Comparison of ENCODE assay signal across 18 cellular contexts in the genomic region with DNA sequence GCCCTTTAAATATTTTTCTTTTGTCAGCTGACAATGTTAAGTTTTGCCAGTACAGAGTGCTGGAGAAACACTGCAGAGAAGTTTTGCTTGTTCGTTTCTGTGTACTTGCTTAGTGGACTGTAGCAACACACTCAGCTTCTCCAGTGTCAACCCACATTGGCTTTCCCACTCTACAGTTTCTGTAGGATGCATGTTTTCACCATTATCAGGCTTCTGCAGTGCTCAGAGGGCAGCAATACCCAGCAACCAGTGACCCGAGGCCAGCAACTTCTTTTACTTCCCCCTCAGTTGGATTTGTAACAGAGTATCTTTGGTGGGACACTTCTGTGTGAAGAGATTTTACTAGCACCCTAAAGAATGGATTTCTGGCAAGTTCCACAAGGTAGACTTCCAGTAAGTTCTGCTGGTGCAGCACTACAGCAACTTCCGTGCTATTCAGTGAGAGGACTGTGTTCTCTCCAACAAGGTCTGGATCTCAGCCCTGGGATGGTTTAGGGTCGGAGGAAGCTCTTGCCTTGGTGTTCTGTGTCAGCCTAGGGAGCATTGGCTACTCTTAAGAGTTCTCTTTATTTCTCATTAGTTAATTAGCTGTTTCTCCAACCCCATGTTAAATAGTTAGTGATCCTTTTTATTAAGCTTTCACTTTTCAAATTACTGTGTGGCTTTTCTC.
A peak's percentile ranks its signal among the peaks of the same experiment; 100 is the strongest.
DNase-seq lines count a peak whose midpoint lies in the region; ATAC-seq, FAIRE-seq and TF ChIP-seq lines count a peak whose summit lies in the region.
"Had no signal": no experiment of that assay in that cellular context is flagged by ENCODE, and none has a peak within 500 bp of the region (broad histone marks: within the 10 kb centered on the region; RNA-seq: fewer than 3 reads in every experiment).

No MANE protein-coding gene starts in this region.

- H3K36me3 Mint-ChIP-seq in activated naive CD4-positive, alpha-beta T cell treated with anti-CD3 and anti-CD28 coated beads, Interleukin-2, amount 50 U/mL, for 24 hours, result peaks cover 15% of the 10 kb centered on the region

- in situ Hi-C loops in GM12878 (cut with MboI), result no loop called here

- no peak overlapping the region for H2AFZ ChIP-seq in GM12878 (ENCODE audit: control insufficient read depth, low read depth, low read length)

- no peaks in the 10 kb centered on the region for H3K9me3 Mint-ChIP-seq in activated naive CD4-positive, alpha-beta T cell treated with anti-CD3 and anti-CD28 coated beads, Interleukin-2, amount 50 U/mL, for 24 hours
- H3K9me3 Mint-ChIP-seq: CD4-positive, alpha-beta T cell; immature natural killer cell had no signal

- H3K4me3 ChIP-seq in GM12878 (no peak overlapping the region), thyroid gland (replicated peaks in 1 of 3) (no peak overlapping the region)

- peaks cover 85% of the 10 kb centered on the region for H3K79me2 ChIP-seq in GM12878 (ENCODE audit: control insufficient read depth, insufficient read depth, low read length)

- SMC1A ChIA-PET in GM12878 (lab: Charles Lee; ENCODE audit: uncharacterized antibody, unreplicated experiment), result interaction anchor here (0.7 to 2.4 kb wide), 7 partner anchors 9 to 68 kb away, joined by 3 to 10 read pairs (median 3); no protein-coding TSS in a partner anchor

- TF ChIP-seq CTCF in GM12878 (IDR thresholded peaks at IDR 0.05 in 2 of 3, conservative IDR thresholded peaks at IDR 0.05 in 1 of 3; ENCODE audit: control insufficient read depth in 2 of 3, extremely low read depth in 1 of 3, insufficient read depth in 1 of 3, low read depth in 3 of 3, low read length in 3 of 3) (no peak), thyroid gland (IDR thresholded peaks at IDR 0.05) (no peak)

- CTCF ChIA-PET in GM12878 (lab: Yijun Ruan, JAX), result interaction anchor here (0.6 to 1.8 kb wide), 7 partner anchors 8 to 470 kb away, joined by 3 to 6 read pairs (median 3); no protein-coding TSS in a partner anchor

- H3K27ac ChIP-seq in GM12878 (ENCODE audit: control insufficient read depth, insufficient read depth) (peak overlapping the region; percentile 30), layer of hippocampus (ENCODE audit: low read depth, low read length) (peak overlapping the region; percentile 35), thyroid gland (peak overlapping the region; percentile 33 to 78 (median 73))
- H3K27ac ChIP-seq: 22Rv1, HL-60, WERI-Rb-1 had no signal

- POLR2A ChIA-PET in GM12878 (lab: Charles Lee), result interaction anchor here (0.8 kb wide), 1 partner anchor 11 kb away, joined by 3 read pairs; no protein-coding TSS in a partner anchor

- H4K20me1 ChIP-seq in GM12878 (ENCODE audit: control insufficient read depth, insufficient read depth), result no peaks in the 10 kb centered on the region

- H3K27ac Mint-ChIP-seq in activated naive CD4-positive, alpha-beta T cell treated with anti-CD3 and anti-CD28 coated beads, Interleukin-2, amount 50 U/mL, for 24 hours, result peak overlapping the region; percentile 46
- H3K27ac Mint-ChIP-seq: CD4-positive, alpha-beta T cell; immature natural killer cell had no signal

- 16% methylated on average over 4 of the region's 4 CpGs for WGBS in GM12878 (ENCODE audit: insufficient coverage, insufficient replicate concordance, low lambda C conversion rate, missing lambda C conversion rate)
- WGBS in thyroid gland, 2 donors, result 22 to 26% methylated on average over 4 of the region's 4 CpGs

- intact Hi-C loops in GM12878 (cut with micrococcal nuclease; ENCODE audit: unreplicated experiment), result no loop called here
- intact Hi-C loops in thyroid gland (cut with DNase I), result no loop called here

- peaks cover 80% of the 10 kb centered on the region for H3K4me1 Mint-ChIP-seq in activated naive CD4-positive, alpha-beta T cell treated with anti-CD3 and anti-CD28 coated beads, Interleukin-2, amount 50 U/mL, for 24 hours

- H3K9ac ChIP-seq in GM12878 (ENCODE audit: control insufficient read depth, insufficient read depth, low read length), result peak overlapping the region; percentile 24; the same call in 1 of the 2 replicates

- no peak for FAIRE-seq in GM12878 (lab: Jason Lieb, UNC)

- no peak for DNase-seq in activated naive CD4-positive, alpha-beta T cell treated with anti-CD3 and anti-CD28 coated beads, Interleukin-2, amount 50 U/mL, for 16 hours
- DNase-seq in GM12878 (ENCODE audit: low read depth, low spot score) (no peak), thyroid gland (peak; percentile 11 to 21), NCI-H187 treated with DMSO at 0.1 percent for 48 hours (lab: John Stamatoyannopoulos, UW) (no peak), NCI-H2227 (lab: John Stamatoyannopoulos, UW; ENCODE audit: unreplicated experiment) (no peak)
- DNase-seq: CD4-positive, alpha-beta T cell; immature natural killer cell; NCI-H146; NCI-H510A treated with DMSO at 0.1 percent for 48 hours; posterior cingulate gyrus; stimulated activated CD4-positive, alpha-beta T cell treated with anti-CD3 and anti-CD28 coated beads, Interleukin-12 subunit alpha, Interleukin-12 subunit beta, amount 100 ng/mL, for 4 hours; WERI-Rb-1 had no signal

- ATAC-seq in GM12878 (peak; percentile 53), HG03139 (IDR thresholded peaks at IDR 0.05; ENCODE audit: unreplicated experiment) (no peak)
- ATAC-seq: Panc1 had no signal

- TF ChIP-seq POLR2A in GM12878 (IDR thresholded peaks at IDR 0.05; ENCODE audit: low read depth, low read length) (no peak), thyroid gland (IDR thresholded peaks at IDR 0.05) (no peak)

- TF ChIP-seq EP300 in GM12878 (IDR thresholded peaks at IDR 0.05; ENCODE audit: borderline replicate concordance in 1 of 2, control insufficient read depth in 1 of 2, low read depth in 2 of 2, low read length in 2 of 2), result no peak

- H3K4me2 ChIP-seq in GM12878 (ENCODE audit: control insufficient read depth, insufficient read depth), result peak overlapping the region; percentile 59

- BruUV-seq in GM12878 (replicated peaks; lab: Mats Ljungman, UMichigan), result no TSS peak

- no peaks in the 10 kb centered on the region for H3K36me3 ChIP-seq in GM12878 (ENCODE audit: control insufficient read depth in 2 of 2, insufficient read depth in 2 of 2, low read length in 1 of 2)
- H3K36me3 ChIP-seq in thyroid gland, result no peaks in the 10 kb centered on the region
- H3K36me3 ChIP-seq: WERI-Rb-1 had no signal

- H3K4me3 Mint-ChIP-seq in activated naive CD4-positive, alpha-beta T cell treated with anti-CD3 and anti-CD28 coated beads, Interleukin-2, amount 50 U/mL, for 24 hours, result no peak overlapping the region
- H3K4me3 Mint-ChIP-seq: CD4-positive, alpha-beta T cell; immature natural killer cell had no signal

- H3K9me3 ChIP-seq in GM12878 (replicated peaks; ENCODE audit: control insufficient read depth, insufficient read depth, low read length) (peaks cover 3% of the 10 kb centered on the region; the same call in 1 of the 3 replicates), thyroid gland (no peaks in the 10 kb centered on the region)

- RAD21 ChIA-PET in GM12878 (lab: Charles Lee; ENCODE audit: unreplicated experiment), result interaction anchor here (1.1 to 2.7 kb wide), 4 partner anchors 17 to 194 kb away, joined by 3 to 10 read pairs (median 3); no protein-coding TSS in a partner anchor

- no peak for TF ChIP-seq RAD21 in GM12878 (IDR thresholded peaks at IDR 0.05; ENCODE audit: insufficient read depth, low read depth, low read length)

- H3K27me3 ChIP-seq in GM12878 (replicated peaks in 1 of 2; ENCODE audit: control insufficient read depth in 2 of 2, insufficient read depth in 2 of 2, low read length in 1 of 2), result no peaks in the 10 kb centered on the region
- H3K27me3 ChIP-seq in layer of hippocampus (ENCODE audit: control insufficient read depth, insufficient read depth, low read length), result no peaks in the 10 kb centered on the region
- H3K27me3 ChIP-seq in thyroid gland, result no peaks in the 10 kb centered on the region

- no peaks in the 10 kb centered on the region for H3K27me3 Mint-ChIP-seq in activated naive CD4-positive, alpha-beta T cell treated with anti-CD3 and anti-CD28 coated beads, Interleukin-2, amount 50 U/mL, for 24 hours
- H3K27me3 Mint-ChIP-seq: CD4-positive, alpha-beta T cell had no signal

- peaks cover 13% of the 10 kb centered on the region for H3K4me1 ChIP-seq in GM12878 (ENCODE audit: control insufficient read depth, insufficient read depth, low read length)
- H3K4me1 ChIP-seq in thyroid gland, result peaks cover 14 to 19% of the 10 kb centered on the region in 2 donors

TF ChIP-seq in GM12878, 131 proteins besides CTCF, POLR2A, EP300 and RAD21:
- no peak for TF ChIP-seq EGR1 (IDR thresholded peaks at IDR 0.05; ENCODE audit: borderline replicate concordance in 1 of 2, low read depth in 2 of 2, low read length in 2 of 2)
- TF ChIP-seq JUNB (IDR thresholded peaks at IDR 0.05), result 0 out of 2 replicates have a peak, but pooled peaks have one; percentile 10
- TF ChIP-seq POLR2AphosphoS2 (IDR thresholded peaks at IDR 0.05; ENCODE audit: low read depth, low read length), result no peak
- no peak for TF ChIP-seq CBX5 (IDR thresholded peaks at IDR 0.05; ENCODE audit: low read depth)
- TF ChIP-seq, protein P1, sequence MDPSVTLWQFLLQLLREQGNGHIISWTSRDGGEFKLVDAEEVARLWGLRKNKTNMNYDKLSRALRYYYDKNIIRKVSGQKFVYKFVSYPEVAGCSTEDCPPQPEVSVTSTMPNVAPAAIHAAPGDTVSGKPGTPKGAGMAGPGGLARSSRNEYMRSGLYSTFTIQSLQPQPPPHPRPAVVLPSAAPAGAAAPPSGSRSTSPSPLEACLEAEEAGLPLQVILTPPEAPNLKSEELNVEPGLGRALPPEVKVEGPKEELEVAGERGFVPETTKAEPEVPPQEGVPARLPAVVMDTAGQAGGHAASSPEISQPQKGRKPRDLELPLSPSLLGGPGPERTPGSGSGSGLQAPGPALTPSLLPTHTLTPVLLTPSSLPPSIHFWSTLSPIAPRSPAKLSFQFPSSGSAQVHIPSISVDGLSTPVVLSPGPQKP (IDR thresholded peaks at IDR 0.05; ENCODE audit: low read depth, low read length), result no peak

Comparison
In these comparisons a context has a peak if more than half of its experiments do, and no peak if none do; other contexts are left out.
1. DNase-seq: peak in thyroid gland (2 of 2); none in activated naive CD4-positive, alpha-beta T cell treated with anti-CD3 and anti-CD28 coated beads, Interleukin-2, amount 50 U/mL, for 16 hours (single experiment), GM12878 (single experiment), NCI-H187 treated with DMSO at 0.1 percent for 48 hours (single experiment) and NCI-H2227 (single experiment).
2. Peak in every context shown above with its lines, with median percentiles within 50 percentile points of each other: H3K27ac ChIP-seq.